In genomic region chr11:115069599-115069998, GRCh38 we compare ENCODE assay signal across 6 cellular contexts.
"Had no signal": no experiment of that assay in that cellular context is flagged by ENCODE, and none has a peak within 500 bp of the region (broad histone marks: within the 10 kb centered on the region; RNA-seq: fewer than 3 reads in every experiment).

No MANE protein-coding gene starts in this region.

- DNase-seq: GM23248, GOT3, H7, H9, HCEC 1CT, HFFc6 had no signal
